In genomic region chr14:57069702-57070101, GRCh38 we compare ENCODE assay signal across 22 cellular contexts.
"Had no signal": no experiment of that assay in that cellular context is flagged by ENCODE, and none has a peak within 500 bp of the region (broad histone marks: within the 10 kb centered on the region; RNA-seq: fewer than 3 reads in every experiment).

No MANE protein-coding gene starts in this region.

- H3K4me3 Mint-ChIP-seq: T-cell; T-helper 1 cell treated with Interleukin-12 subunit alpha and Interleukin-12 subunit beta and Interleukin-4 antibody, amounts not matched to agents 30 μg/mL and 1 μg/mL, for 36 hours had no signal

- H3K9me3 ChIP-seq: MG63, SK-N-SH had no signal

- H3K4me3 ChIP-seq: MG63 had no signal

- H3K9me3 Mint-ChIP-seq: T-cell; T-helper 1 cell treated with Interleukin-12 subunit alpha and Interleukin-12 subunit beta and Interleukin-4 antibody, amounts not matched to agents 30 μg/mL and 1 μg/mL, for 36 hours had no signal

- H3K36me3 ChIP-seq: MG63 had no signal

- H3K27ac Mint-ChIP-seq: T-cell; T-helper 1 cell treated with Interleukin-12 subunit alpha and Interleukin-12 subunit beta and Interleukin-4 antibody, amounts not matched to agents 30 μg/mL and 1 μg/mL, for 36 hours had no signal

- DNase-seq: KBM-7, MG63, NCI-H1092, NCI-H1105 treated with DMSO at 0.1 percent for 48 hours, NCI-H1417 treated with DMSO at 0.1 percent for 48 hours, NCI-H146, NCI-H1694 treated with DMSO at 0.1 percent for 48 hours, NCI-H1930, NCI-H2081, NCI-H2171, NCI-H226, NCI-H524, NCI-H526 treated with DMSO at 0.1 percent for 48 hours, NCI-H774, RPMI8226, SHP77, SK-N-SH, SW 1271, T-cell had no signal

- H3K36me3 Mint-ChIP-seq: T-cell had no signal

- H3K27ac ChIP-seq: HL-60 had no signal

- FAIRE-seq: RCC 7860 had no signal
